ENCODE assay signal across 9 cellular contexts in the genomic region with DNA sequence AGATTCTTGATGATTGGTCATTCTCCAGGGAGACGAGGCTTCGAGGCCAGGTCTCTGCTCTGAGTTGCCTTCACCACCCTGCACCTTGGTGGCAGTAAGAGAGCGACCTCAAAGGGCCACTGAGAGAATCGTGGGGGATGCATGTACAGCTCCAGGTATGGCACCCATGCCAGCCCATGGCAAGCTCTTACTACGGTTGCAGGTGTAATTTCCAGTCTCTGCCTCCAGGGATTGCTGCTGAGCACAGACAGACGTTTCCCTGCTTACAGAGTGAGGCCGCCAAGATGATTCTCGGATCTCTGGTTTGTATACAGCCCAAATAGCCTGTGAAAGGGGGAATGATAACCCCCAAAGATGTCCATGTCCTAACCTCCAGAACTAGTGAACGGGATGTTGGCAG. TPM values are rescaled to one million over a fixed set of nuclear protein-coding genes. Genes with fewer than 3 reads are reported as not detected.
DNase-seq lines count a peak whose midpoint lies in the region; ATAC-seq and TF ChIP-seq lines count a peak whose summit lies in the region.
"Had no signal": no experiment of that assay in that cellular context is flagged by ENCODE, and none has a peak within 500 bp of the region (broad histone marks: within the 10 kb centered on the region; RNA-seq: fewer than 3 reads in every experiment).

No MANE protein-coding gene starts in this region.

- intact Hi-C loops in MCF 10A (cut with micrococcal nuclease) (no loop called here), breast epithelium (cut with DNase I; ENCODE audit: low total_unique reads) (loop anchor here (10.0 kb wide), 1 partner anchor 250 kb away; no protein-coding TSS in a partner anchor), testis (cut with DNase I; ENCODE audit: low total_unique reads) (loop anchor here (10.0 kb wide), 1 partner anchor 120 kb away; no protein-coding TSS in a partner anchor)

- WGBS in testis, 2 donors: 40 to 58% methylated on average over 8 of the region's 9 CpGs

- CTCF ChIA-PET in MCF 10A (lab: Yijun Ruan, JAX): interaction anchor here (0.7 to 5.2 kb wide), 6 partner anchors 243 to 784 kb away, joined by 3 to 61 read pairs (median 4); no protein-coding TSS in a partner anchor

- H3K27ac Mint-ChIP-seq in MCF 10A (ENCODE audit: low read depth, unreplicated experiment): no peak overlapping the region

- no peaks in the 10 kb centered on the region for H4K20me1 ChIP-seq in OCI-LY3 (ENCODE audit: insufficient read depth, low read length)

- H3K27me3 ChIP-seq in breast epithelium (no peaks in the 10 kb centered on the region), OCI-LY3 (ENCODE audit: low read depth, low read length) (0 out of 2 replicates have a peak, but pooled peaks cover 11% of the 10 kb centered on the region), foreskin keratinocyte (peaks cover 10% of the 10 kb centered on the region), testis (no peaks in the 10 kb centered on the region)

- H3K79me2 ChIP-seq in OCI-LY3 (ENCODE audit: low read length): no peaks in the 10 kb centered on the region

- no peaks in the 10 kb centered on the region for H3K9me3 Mint-ChIP-seq in MCF 10A (ENCODE audit: unreplicated experiment)

- H3K4me1 ChIP-seq in breast epithelium (no peaks in the 10 kb centered on the region), OCI-LY3 (ENCODE audit: low read length) (peaks cover 20% of the 10 kb centered on the region), foreskin keratinocyte (no peaks in the 10 kb centered on the region), testis (no peaks in the 10 kb centered on the region)

- peaks cover 35% of the 10 kb centered on the region for H3K27me3 Mint-ChIP-seq in MCF 10A (ENCODE audit: insufficient read depth, unreplicated experiment)

- H2AFZ ChIP-seq in OCI-LY3 (ENCODE audit: low read depth, low read length): no peak overlapping the region

- H3K4me3 Mint-ChIP-seq in MCF 10A (ENCODE audit: unreplicated experiment): no peak overlapping the region

- peak overlapping the region; percentile 19; the same call in 1 of the 2 replicates for H3K4me2 ChIP-seq in OCI-LY3 (ENCODE audit: low read length)

- H3K4me3 ChIP-seq in breast epithelium: no peak overlapping the region
- no peak overlapping the region for H3K4me3 ChIP-seq in OCI-LY3 (ENCODE audit: low read length)
- H3K4me3 ChIP-seq in testis: no peak overlapping the region

- TF ChIP-seq CTCF in MCF 10A (IDR thresholded peaks at IDR 0.05; ENCODE audit: unreplicated experiment): peak; percentile 39
- TF ChIP-seq CTCF in breast epithelium (IDR thresholded peaks at IDR 0.05): peak in 1 of 3 donors; percentile 16
- peak; percentile 61 for TF ChIP-seq CTCF in OCI-LY3 (IDR thresholded peaks at IDR 0.05; ENCODE audit: low read depth, low read length)
- TF ChIP-seq CTCF in foreskin keratinocyte (conservative IDR thresholded peaks at IDR 0.05): peak; percentile 62
- peak; percentile 36 to 53 (median 48) for TF ChIP-seq CTCF in testis (IDR thresholded peaks at IDR 0.05)

- POLR2A ChIA-PET in MCF 10A (lab: Yijun Ruan, JAX): no interaction called here

- no peaks in the 10 kb centered on the region for H3K4me1 Mint-ChIP-seq in MCF 10A (ENCODE audit: insufficient read depth, unreplicated experiment)

- peak; percentile 35 for DNase-seq in MCF 10A (ENCODE audit: unreplicated experiment)
- no peak for DNase-seq in breast epithelium (ENCODE audit: low spot score in 2 of 2)
- DNase-seq in foreskin keratinocyte: no peak
- DNase-seq in testis: peak; percentile 76
- DNase-seq in kidney glomerular epithelial cell (lab: John Stamatoyannopoulos, UW): no peak

- H3K36me3 ChIP-seq in breast epithelium (no peaks in the 10 kb centered on the region), OCI-LY3 (replicated peaks; ENCODE audit: low read depth, low read length) (no peaks in the 10 kb centered on the region), testis (ENCODE audit: low read depth, missing control alignments) (no peaks in the 10 kb centered on the region)

- no TSS peak for BruUV-seq in MCF 10A (replicated peaks; lab: Mats Ljungman, UMichigan)

- H3K9me3 ChIP-seq in breast epithelium (no peaks in the 10 kb centered on the region), OCI-LY3 (ENCODE audit: insufficient read depth, low read length) (no peaks in the 10 kb centered on the region), testis (no peaks in the 10 kb centered on the region)

- no peak overlapping the region for H3K9ac ChIP-seq in OCI-LY3 (ENCODE audit: low read length)

- no peak overlapping the region for H3K27ac ChIP-seq in breast epithelium
- no peak overlapping the region for H3K27ac ChIP-seq in OCI-LY3 (ENCODE audit: low read length)
- H3K27ac ChIP-seq in foreskin keratinocyte: no peak overlapping the region
- H3K27ac ChIP-seq in testis: no peak overlapping the region
- H3K27ac ChIP-seq: epithelial cell of prostate had no signal

- TF ChIP-seq POLR2A in breast epithelium (IDR thresholded peaks at IDR 0.05): no peak
- no peak for TF ChIP-seq POLR2A in testis (IDR thresholded peaks at IDR 0.05)

- H3K36me3 Mint-ChIP-seq in MCF 10A (ENCODE audit: insufficient read depth, unreplicated experiment): no peaks in the 10 kb centered on the region

- no peak for ATAC-seq in foreskin keratinocyte
- no peak for ATAC-seq in HG03439 (IDR thresholded peaks at IDR 0.05; ENCODE audit: unreplicated experiment)
- ATAC-seq in HG02642 (IDR thresholded peaks at IDR 0.05; ENCODE audit: poor library complexity, unreplicated experiment): no peak

RNA-seq across cellular contexts. Expression of a gene that starts 16.3 kb away (rescaled TPM):
- not detected in 2 replicates for total RNA-seq in MCF 10A (2022)
- total RNA-seq in breast epithelium: not detected
- not detected in 2 replicates for total RNA-seq in foreskin keratinocyte
- polyA plus RNA-seq in foreskin keratinocyte: not detected in 2 replicates
- under 1 TPM in 1 of 2 donors, not detected in 1; 0.39 TPM for total RNA-seq in testis
- 0.34 TPM for polyA plus RNA-seq in testis (ENCODE audit: insufficient read depth, low read depth, low replicate concordance)

Comparison
In these comparisons a context has a peak if more than half of its experiments do, and no peak if none do; other contexts are left out.
1. DNase-seq: peak in MCF 10A (single experiment) and testis (single experiment); none in breast epithelium (0 of 2), foreskin keratinocyte (0 of 2) and kidney glomerular epithelial cell (single experiment).